Comparison of ENCODE assay signal across 8 cellular contexts in genomic region chr6:105600342-105601293, GRCh38.
A peak's percentile ranks its signal among the peaks of the same experiment; 100 is the strongest.
DNase-seq lines count a peak whose midpoint lies in the region; ATAC-seq and TF ChIP-seq lines count a peak whose summit lies in the region.

No MANE protein-coding gene starts in this region.

- ATAC-seq in Right ventricle myocardium superior (ENCODE audit: poor library complexity), result peak; percentile 4
- ATAC-seq in left ventricle myocardium superior, result no peak
- no peak for ATAC-seq in lower lobe of right lung
- no peak for ATAC-seq in upper lobe of right lung
- no peak for ATAC-seq in GM21717 (IDR thresholded peaks at IDR 0.05; ENCODE audit: unreplicated experiment)

- H3K36me3 ChIP-seq in breast epithelium, result no peaks in the 10 kb centered on the region
- H3K36me3 ChIP-seq in lower lobe of right lung, result no peaks in the 10 kb centered on the region
- no peaks in the 10 kb centered on the region for H3K36me3 ChIP-seq in upper lobe of right lung

- no peaks in the 10 kb centered on the region for H3K27me3 ChIP-seq in breast epithelium
- H3K27me3 ChIP-seq in lower lobe of right lung (ENCODE audit: low read depth), result no peaks in the 10 kb centered on the region
- no peaks in the 10 kb centered on the region for H3K27me3 ChIP-seq in upper lobe of right lung

- H3K4me1 ChIP-seq in breast epithelium (peaks cover 3 to 7% of the 10 kb centered on the region in 2 donors), lower lobe of right lung (peaks cover 19% of the 10 kb centered on the region), upper lobe of right lung (peaks cover 10% of the 10 kb centered on the region)

- H3K4me3 ChIP-seq in breast epithelium (no peak overlapping the region), lower lobe of right lung (no peak overlapping the region), upper lobe of right lung (no peak overlapping the region)

- DNase-seq in Right ventricle myocardium superior, result no peak
- no peak for DNase-seq in left ventricle myocardium superior
- no peak for DNase-seq in breast epithelium (ENCODE audit: low spot score in 2 of 2)
- DNase-seq in lower lobe of right lung, result no peak
- DNase-seq in upper lobe of right lung, result no peak
- DNase-seq in T-helper 9 cell, result no peak
- no peak for DNase-seq in NCI-H2081 (lab: John Stamatoyannopoulos, UW)

- TF ChIP-seq POLR2A in breast epithelium (IDR thresholded peaks at IDR 0.05), result no peak

- intact Hi-C loops in Right ventricle myocardium superior (cut with DNase I) (no loop called here), left ventricle myocardium superior (cut with micrococcal nuclease) (no loop called here), breast epithelium (cut with DNase I; ENCODE audit: low total_unique reads) (no loop called here), lower lobe of right lung (cut with DNase I) (no loop called here), upper lobe of right lung (cut with DNase I) (no loop called here)

- TF ChIP-seq CTCF in breast epithelium (IDR thresholded peaks at IDR 0.05) (no peak), lower lobe of right lung (IDR thresholded peaks at IDR 0.05) (no peak), upper lobe of right lung (IDR thresholded peaks at IDR 0.05) (no peak)

- H3K27ac ChIP-seq in breast epithelium (peak overlapping the region; percentile 59 to 80), lower lobe of right lung (peak overlapping the region; percentile 66), upper lobe of right lung (peak overlapping the region; percentile 65)

- H3K9me3 ChIP-seq in breast epithelium (no peaks in the 10 kb centered on the region), lower lobe of right lung (no peaks in the 10 kb centered on the region), upper lobe of right lung (no peaks in the 10 kb centered on the region)
